Comparison of ENCODE assay signal across 1 cellular context in the genomic region with DNA sequence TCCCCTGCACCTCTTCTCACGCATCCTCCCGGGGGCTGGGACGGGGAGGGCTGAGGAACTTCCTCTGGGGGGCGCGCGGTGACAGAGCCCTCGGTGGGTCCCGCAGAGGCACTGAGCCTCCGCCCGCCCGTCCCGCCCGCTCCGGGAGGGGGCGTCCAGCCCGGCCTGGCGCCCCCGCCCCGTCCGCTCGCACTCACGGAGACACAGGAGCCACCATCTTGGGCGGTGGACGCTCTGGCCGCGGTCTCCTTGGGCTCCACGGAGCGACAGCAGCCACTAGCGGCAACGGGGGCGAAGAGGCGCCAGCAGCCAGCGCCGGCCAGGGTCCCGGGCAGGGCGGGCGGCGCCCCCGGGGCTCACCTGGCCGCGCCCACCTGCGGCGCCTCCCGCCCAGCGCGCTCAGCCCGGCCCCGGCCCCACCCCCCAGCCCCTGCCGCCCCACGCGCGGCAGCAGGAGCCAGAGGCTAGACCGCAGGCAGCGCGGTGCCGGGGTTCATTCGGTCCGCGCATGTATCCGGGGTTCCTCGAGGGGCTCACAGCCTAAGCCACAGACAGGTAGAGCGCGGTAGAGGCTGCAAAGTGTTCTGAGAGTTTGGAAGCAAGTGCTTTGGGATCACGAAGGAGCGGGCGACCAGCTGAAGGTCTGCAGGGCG.
A peak's percentile ranks its signal among the peaks of the same experiment; 100 is the strongest.
TF ChIP-seq lines count a peak whose summit lies in the region.

A gene (minus strand): TSS at position 242 of the 653 bp plus-strand sequence. CDS start 7,225 bp downstream, outside the sequence.

TF ChIP-seq in K562, 482 proteins besides CTCF, POLR2A, EP300 and RAD21 (continued from another document):
- TF ChIP-seq, protein P1, sequence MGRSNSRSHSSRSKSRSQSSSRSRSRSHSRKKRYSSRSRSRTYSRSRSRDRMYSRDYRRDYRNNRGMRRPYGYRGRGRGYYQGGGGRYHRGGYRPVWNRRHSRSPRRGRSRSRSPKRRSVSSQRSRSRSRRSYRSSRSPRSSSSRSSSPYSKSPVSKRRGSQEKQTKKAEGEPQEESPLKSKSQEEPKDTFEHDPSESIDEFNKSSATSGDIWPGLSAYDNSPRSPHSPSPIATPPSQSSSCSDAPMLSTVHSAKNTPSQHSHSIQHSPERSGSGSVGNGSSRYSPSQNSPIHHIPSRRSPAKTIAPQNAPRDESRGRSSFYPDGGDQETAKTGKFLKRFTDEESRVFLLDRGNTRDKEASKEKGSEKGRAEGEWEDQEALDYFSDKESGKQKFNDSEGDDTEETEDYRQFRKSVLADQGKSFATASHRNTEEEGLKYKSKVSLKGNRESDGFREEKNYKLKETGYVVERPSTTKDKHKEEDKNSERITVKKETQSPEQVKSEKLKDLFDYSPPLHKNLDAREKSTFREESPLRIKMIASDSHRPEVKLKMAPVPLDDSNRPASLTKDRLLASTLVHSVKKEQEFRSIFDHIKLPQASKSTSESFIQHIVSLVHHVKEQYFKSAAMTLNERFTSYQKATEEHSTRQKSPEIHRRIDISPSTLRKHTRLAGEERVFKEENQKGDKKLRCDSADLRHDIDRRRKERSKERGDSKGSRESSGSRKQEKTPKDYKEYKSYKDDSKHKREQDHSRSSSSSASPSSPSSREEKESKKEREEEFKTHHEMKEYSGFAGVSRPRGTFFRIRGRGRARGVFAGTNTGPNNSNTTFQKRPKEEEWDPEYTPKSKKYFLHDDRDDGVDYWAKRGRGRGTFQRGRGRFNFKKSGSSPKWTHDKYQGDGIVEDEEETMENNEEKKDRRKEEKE (IDR thresholded peaks at IDR 0.05; ENCODE audit: borderline replicate concordance in 1 of 2, control insufficient read depth in 1 of 2, low read depth in 2 of 2, low read length in 1 of 2): no peak
- no peak for TF ChIP-seq U2AF2 (optimal IDR thresholded peaks at IDR 0.05; ENCODE audit: low read depth, low read length)
- 0 out of 2 replicates have a peak, but pooled peaks have one; percentile 23 for TF ChIP-seq GABPA (tag; conservative IDR thresholded peaks at IDR 0.05; ENCODE audit: low read depth)
- TF ChIP-seq KDM2B (CRISPR knock-in tag; IDR thresholded peaks at IDR 0.05): no peak
- no peak for TF ChIP-seq HDAC2 (IDR thresholded peaks at IDR 0.05)
- TF ChIP-seq, protein P2, sequence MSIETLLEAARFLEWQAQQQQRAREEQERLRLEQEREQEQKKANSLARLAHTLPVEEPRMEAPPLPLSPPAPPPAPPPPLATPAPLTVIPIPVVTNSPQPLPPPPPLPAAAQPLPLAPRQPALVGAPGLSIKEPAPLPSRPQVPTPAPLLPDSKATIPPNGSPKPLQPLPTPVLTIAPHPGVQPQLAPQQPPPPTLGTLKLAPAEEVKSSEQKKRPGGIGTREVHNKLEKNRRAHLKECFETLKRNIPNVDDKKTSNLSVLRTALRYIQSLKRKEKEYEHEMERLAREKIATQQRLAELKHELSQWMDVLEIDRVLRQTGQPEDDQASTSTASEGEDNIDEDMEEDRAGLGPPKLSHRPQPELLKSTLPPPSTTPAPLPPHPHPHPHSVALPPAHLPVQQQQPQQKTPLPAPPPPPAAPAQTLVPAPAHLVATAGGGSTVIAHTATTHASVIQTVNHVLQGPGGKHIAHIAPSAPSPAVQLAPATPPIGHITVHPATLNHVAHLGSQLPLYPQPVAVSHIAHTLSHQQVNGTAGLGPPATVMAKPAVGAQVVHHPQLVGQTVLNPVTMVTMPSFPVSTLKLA (conservative IDR thresholded peaks at IDR 0.05): 0 out of 4 replicates have a peak, but pooled peaks of 1 of the 2 experiments have one; percentile 21
- TF ChIP-seq ZNF174 (CRISPR knock-in tag; IDR thresholded peaks at IDR 0.05): no peak
- no peak for TF ChIP-seq ZNF239 (CRISPR knock-in tag; IDR thresholded peaks at IDR 0.05)
- no peak for TF ChIP-seq ZNF134 (CRISPR knock-in tag; conservative IDR thresholded peaks at IDR 0.05)
- TF ChIP-seq TBP (optimal IDR thresholded peaks at IDR 0.05; ENCODE audit: low read depth, low read length): peak; percentile 36
- TF ChIP-seq, protein P3, sequence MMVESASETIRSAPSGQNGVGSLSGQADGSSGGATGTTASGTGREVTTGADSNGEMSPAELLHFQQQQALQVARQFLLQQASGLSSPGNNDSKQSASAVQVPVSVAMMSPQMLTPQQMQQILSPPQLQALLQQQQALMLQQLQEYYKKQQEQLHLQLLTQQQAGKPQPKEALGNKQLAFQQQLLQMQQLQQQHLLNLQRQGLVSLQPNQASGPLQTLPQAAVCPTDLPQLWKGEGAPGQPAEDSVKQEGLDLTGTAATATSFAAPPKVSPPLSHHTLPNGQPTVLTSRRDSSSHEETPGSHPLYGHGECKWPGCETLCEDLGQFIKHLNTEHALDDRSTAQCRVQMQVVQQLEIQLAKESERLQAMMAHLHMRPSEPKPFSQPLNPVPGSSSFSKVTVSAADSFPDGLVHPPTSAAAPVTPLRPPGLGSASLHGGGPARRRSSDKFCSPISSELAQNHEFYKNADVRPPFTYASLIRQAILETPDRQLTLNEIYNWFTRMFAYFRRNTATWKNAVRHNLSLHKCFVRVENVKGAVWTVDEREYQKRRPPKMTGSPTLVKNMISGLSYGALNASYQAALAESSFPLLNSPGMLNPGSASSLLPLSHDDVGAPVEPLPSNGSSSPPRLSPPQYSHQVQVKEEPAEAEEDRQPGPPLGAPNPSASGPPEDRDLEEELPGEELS (CRISPR knock-in tag; IDR thresholded peaks at IDR 0.05; ENCODE audit: borderline replicate concordance): no peak
- TF ChIP-seq KLF1 (tag; IDR thresholded peaks at IDR 0.05): no peak
- TF ChIP-seq CSDE1 (IDR thresholded peaks at IDR 0.05): no peak
- TF ChIP-seq YY1 (IDR thresholded peaks at IDR 0.05; ENCODE audit: borderline replicate concordance in 1 of 3, control insufficient read depth in 1 of 3, extremely low read depth in 1 of 3, insufficient read depth in 3 of 3, insufficient read length in 1 of 3, insufficient replicate concordance in 2 of 3, low read depth in 1 of 3, low read length in 2 of 3): peak; percentile 26 to 93 (median 81)
- no peak for TF ChIP-seq SMAD1 (IDR thresholded peaks at IDR 0.05; ENCODE audit: low read depth, low read length, partially characterized antibody)
- no peak for TF ChIP-seq MCM2 (IDR thresholded peaks at IDR 0.05; ENCODE audit: low read depth)
- TF ChIP-seq, protein P4, sequence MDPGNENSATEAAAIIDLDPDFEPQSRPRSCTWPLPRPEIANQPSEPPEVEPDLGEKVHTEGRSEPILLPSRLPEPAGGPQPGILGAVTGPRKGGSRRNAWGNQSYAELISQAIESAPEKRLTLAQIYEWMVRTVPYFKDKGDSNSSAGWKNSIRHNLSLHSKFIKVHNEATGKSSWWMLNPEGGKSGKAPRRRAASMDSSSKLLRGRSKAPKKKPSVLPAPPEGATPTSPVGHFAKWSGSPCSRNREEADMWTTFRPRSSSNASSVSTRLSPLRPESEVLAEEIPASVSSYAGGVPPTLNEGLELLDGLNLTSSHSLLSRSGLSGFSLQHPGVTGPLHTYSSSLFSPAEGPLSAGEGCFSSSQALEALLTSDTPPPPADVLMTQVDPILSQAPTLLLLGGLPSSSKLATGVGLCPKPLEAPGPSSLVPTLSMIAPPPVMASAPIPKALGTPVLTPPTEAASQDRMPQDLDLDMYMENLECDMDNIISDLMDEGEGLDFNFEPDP (CRISPR knock-in tag; IDR thresholded peaks at IDR 0.05): no peak
- TF ChIP-seq, protein P5, sequence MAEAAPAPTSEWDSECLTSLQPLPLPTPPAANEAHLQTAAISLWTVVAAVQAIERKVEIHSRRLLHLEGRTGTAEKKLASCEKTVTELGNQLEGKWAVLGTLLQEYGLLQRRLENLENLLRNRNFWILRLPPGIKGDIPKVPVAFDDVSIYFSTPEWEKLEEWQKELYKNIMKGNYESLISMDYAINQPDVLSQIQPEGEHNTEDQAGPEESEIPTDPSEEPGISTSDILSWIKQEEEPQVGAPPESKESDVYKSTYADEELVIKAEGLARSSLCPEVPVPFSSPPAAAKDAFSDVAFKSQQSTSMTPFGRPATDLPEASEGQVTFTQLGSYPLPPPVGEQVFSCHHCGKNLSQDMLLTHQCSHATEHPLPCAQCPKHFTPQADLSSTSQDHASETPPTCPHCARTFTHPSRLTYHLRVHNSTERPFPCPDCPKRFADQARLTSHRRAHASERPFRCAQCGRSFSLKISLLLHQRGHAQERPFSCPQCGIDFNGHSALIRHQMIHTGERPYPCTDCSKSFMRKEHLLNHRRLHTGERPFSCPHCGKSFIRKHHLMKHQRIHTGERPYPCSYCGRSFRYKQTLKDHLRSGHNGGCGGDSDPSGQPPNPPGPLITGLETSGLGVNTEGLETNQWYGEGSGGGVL (CRISPR knock-in tag; IDR thresholded peaks at IDR 0.05): no peak
- no peak for TF ChIP-seq LEF1 (IDR thresholded peaks at IDR 0.05)
- TF ChIP-seq ARID2 (IDR thresholded peaks at IDR 0.05): no peak
- TF ChIP-seq ZNF589 (CRISPR knock-in tag; IDR thresholded peaks at IDR 0.05; ENCODE audit: low read depth): no peak
- TF ChIP-seq HDGF (IDR thresholded peaks at IDR 0.05): no peak
- peak; percentile 78 for TF ChIP-seq ZBTB7A (IDR thresholded peaks at IDR 0.05; ENCODE audit: borderline replicate concordance, control insufficient read depth, low read depth, low read length)
- TF ChIP-seq, protein P6, sequence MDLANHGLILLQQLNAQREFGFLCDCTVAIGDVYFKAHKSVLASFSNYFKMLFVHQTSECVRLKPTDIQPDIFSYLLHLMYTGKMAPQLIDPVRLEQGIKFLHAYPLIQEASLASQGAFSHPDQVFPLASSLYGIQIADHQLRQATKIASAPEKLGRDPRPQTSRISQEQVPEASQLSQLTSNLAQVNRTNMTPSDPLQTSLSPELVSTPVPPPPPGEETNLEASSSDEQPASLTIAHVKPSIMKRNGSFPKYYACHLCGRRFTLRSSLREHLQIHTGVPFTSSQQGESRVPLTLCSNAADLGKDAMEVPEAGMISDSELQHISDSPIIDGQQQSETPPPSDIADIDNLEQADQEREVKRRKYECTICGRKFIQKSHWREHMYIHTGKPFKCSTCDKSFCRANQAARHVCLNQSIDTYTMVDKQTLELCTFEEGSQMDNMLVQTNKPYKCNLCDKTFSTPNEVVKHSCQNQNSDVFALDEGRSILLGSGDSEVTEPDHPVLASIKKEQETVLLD (IDR thresholded peaks at IDR 0.05): no peak
- TF ChIP-seq ZNF197 (CRISPR knock-in tag; IDR thresholded peaks at IDR 0.05; ENCODE audit: low read depth): 0 out of 2 replicates have a peak, but pooled peaks have one; percentile 34
- no peak for TF ChIP-seq RBM25 (IDR thresholded peaks at IDR 0.05; ENCODE audit: low read depth, low read length, severe bottlenecking)
- no peak for TF ChIP-seq ETS2 (tag; IDR thresholded peaks at IDR 0.05; ENCODE audit: borderline replicate concordance, poor library complexity, severe bottlenecking)
- TF ChIP-seq NCOA6 (IDR thresholded peaks at IDR 0.05): 0 out of 2 replicates have a peak, but pooled peaks have one; percentile 22
- TF ChIP-seq HMG20A (CRISPR knock-in tag; conservative IDR thresholded peaks at IDR 0.05): no peak
- TF ChIP-seq, protein P7, sequence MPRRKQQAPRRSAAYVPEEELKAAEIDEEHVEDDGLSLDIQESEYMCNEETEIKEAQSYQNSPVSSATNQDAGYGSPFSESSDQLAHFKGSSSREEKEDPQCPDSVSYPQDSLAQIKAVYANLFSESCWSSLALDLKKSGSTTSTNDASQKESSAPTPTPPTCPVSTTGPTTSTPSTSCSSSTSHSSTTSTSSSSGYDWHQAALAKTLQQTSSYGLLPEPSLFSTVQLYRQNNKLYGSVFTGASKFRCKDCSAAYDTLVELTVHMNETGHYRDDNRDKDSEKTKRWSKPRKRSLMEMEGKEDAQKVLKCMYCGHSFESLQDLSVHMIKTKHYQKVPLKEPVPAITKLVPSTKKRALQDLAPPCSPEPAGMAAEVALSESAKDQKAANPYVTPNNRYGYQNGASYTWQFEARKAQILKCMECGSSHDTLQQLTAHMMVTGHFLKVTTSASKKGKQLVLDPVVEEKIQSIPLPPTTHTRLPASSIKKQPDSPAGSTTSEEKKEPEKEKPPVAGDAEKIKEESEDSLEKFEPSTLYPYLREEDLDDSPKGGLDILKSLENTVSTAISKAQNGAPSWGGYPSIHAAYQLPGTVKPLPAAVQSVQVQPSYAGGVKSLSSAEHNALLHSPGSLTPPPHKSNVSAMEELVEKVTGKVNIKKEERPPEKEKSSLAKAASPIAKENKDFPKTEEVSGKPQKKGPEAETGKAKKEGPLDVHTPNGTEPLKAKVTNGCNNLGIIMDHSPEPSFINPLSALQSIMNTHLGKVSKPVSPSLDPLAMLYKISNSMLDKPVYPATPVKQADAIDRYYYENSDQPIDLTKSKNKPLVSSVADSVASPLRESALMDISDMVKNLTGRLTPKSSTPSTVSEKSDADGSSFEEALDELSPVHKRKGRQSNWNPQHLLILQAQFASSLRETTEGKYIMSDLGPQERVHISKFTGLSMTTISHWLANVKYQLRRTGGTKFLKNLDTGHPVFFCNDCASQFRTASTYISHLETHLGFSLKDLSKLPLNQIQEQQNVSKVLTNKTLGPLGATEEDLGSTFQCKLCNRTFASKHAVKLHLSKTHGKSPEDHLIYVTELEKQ (CRISPR knock-in tag; IDR thresholded peaks at IDR 0.05): no peak
- no peak for TF ChIP-seq PHF20 (IDR thresholded peaks at IDR 0.05; ENCODE audit: partially characterized antibody)
- TF ChIP-seq HLTF (IDR thresholded peaks at IDR 0.05): no peak
- no peak for TF ChIP-seq ADNP (tag; IDR thresholded peaks at IDR 0.05)
- peak in 1 of 2 experiments; percentile 38; a peak in 2 of 4 replicates for TF ChIP-seq NRF1 (conservative IDR thresholded peaks at IDR 0.05 in 1 of 2, IDR thresholded peaks at IDR 0.05 in 1 of 2)
- no peak for TF ChIP-seq ZEB2 (IDR thresholded peaks at IDR 0.05)
- TF ChIP-seq KDM5B (IDR thresholded peaks at IDR 0.05; ENCODE audit: insufficient replicate concordance, low read depth, low read length): no peak
- peak; percentile 52 for TF ChIP-seq CREM (IDR thresholded peaks at IDR 0.05; ENCODE audit: low read depth)
- no peak for TF ChIP-seq SMAD4 (CRISPR knock-in tag; conservative IDR thresholded peaks at IDR 0.05)
- no peak for TF ChIP-seq NFATC3 (IDR thresholded peaks at IDR 0.05)
- no peak for TF ChIP-seq BCOR (IDR thresholded peaks at IDR 0.05)
- TF ChIP-seq NR2C1 (IDR thresholded peaks at IDR 0.05): no peak
- TF ChIP-seq NR2C1 (tag; IDR thresholded peaks at IDR 0.05): no peak
- TF ChIP-seq, protein P8, sequence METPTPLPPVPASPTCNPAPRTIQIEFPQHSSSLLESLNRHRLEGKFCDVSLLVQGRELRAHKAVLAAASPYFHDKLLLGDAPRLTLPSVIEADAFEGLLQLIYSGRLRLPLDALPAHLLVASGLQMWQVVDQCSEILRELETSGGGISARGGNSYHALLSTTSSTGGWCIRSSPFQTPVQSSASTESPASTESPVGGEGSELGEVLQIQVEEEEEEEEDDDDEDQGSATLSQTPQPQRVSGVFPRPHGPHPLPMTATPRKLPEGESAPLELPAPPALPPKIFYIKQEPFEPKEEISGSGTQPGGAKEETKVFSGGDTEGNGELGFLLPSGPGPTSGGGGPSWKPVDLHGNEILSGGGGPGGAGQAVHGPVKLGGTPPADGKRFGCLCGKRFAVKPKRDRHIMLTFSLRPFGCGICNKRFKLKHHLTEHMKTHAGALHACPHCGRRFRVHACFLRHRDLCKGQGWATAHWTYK (CRISPR knock-in tag; IDR thresholded peaks at IDR 0.05): no peak
- no peak for TF ChIP-seq CBX2 (IDR thresholded peaks at IDR 0.05; ENCODE audit: insufficient read depth, low read length, poor library complexity, severe bottlenecking)
- no peak for TF ChIP-seq ZNF707 (CRISPR knock-in tag; conservative IDR thresholded peaks at IDR 0.05)
- no peak for TF ChIP-seq ZNF282 (CRISPR knock-in tag; IDR thresholded peaks at IDR 0.05)
